In the genomic region with DNA sequence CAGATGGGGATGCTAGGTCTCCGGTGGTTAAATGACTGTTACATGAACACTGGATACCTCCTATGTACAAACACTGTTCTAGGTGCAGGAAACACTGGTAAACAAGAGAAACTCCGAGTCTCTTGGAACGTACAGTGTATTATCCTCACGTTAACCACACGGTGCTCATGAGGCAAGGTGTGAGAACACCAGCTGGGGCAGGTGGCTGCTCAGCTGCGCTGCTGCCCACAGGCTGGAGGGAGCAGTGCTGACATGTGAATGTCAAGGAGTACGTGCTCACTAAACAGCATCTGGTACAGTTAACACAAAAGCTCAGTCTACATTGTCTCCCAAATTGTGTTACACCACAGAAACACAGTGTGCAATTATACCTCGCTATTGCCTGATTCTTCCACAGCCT, we compare ENCODE assay signal across 17 cellular contexts.
DNase-seq lines count a peak whose midpoint lies in the region; ATAC-seq and TF ChIP-seq lines count a peak whose summit lies in the region.
"Had no signal": no experiment of that assay in that cellular context is flagged by ENCODE, and none has a peak within 500 bp of the region (broad histone marks: within the 10 kb centered on the region; RNA-seq: fewer than 3 reads in every experiment).

No MANE protein-coding gene starts in this region.

- TF ChIP-seq EP300 in transverse colon (IDR thresholded peaks at IDR 0.05; ENCODE audit: low read depth) = no peak

- no peak overlapping the region for H3K4me3 ChIP-seq in transverse colon
- H3K4me3 ChIP-seq: gastrocnemius medialis, left lung, ovary, SJCRH30, skin epidermis, upper lobe of left lung had no signal

- H3K36me3 ChIP-seq in transverse colon = no peaks in the 10 kb centered on the region
- H3K36me3 ChIP-seq: gastrocnemius medialis, left lung, ovary, SJCRH30, upper lobe of left lung had no signal

- no peak overlapping the region for H3K27ac ChIP-seq in transverse colon
- H3K27ac ChIP-seq: gastrocnemius medialis, left lung, ovary, SJCRH30, skin epidermis, upper lobe of left lung had no signal

- H3K27me3 ChIP-seq in transverse colon = no peaks in the 10 kb centered on the region
- H3K27me3 ChIP-seq: gastrocnemius medialis, left lung, ovary, SJCRH30, upper lobe of left lung had no signal

- no peak overlapping the region for H3K27ac Mint-ChIP-seq in chondrocyte (ENCODE audit: unreplicated experiment)
- H3K27ac Mint-ChIP-seq: T-helper 2 cell treated with Interferon-gamma antibody and Interleukin-4, amounts not matched to agents 5 μg/mL and 100 μg/mL, for 36 hours had no signal

- in situ Hi-C loops in transverse colon (cut with MboI; ENCODE audit: low pct_ligation_motif_present in 1 of 4, low pct_unique_long_range_greater_than_20kb in 1 of 4, low sequenced_read_pairs in 3 of 4) = no loop called here

- H3K4me1 ChIP-seq in transverse colon = no peaks in the 10 kb centered on the region
- H3K4me1 ChIP-seq: gastrocnemius medialis, left lung, SJCRH30, upper lobe of left lung had no signal

- H3K9me3 Mint-ChIP-seq in chondrocyte (ENCODE audit: low read depth) = no peaks in the 10 kb centered on the region
- H3K9me3 Mint-ChIP-seq: T-helper 2 cell treated with Interferon-gamma antibody and Interleukin-4, amounts not matched to agents 5 μg/mL and 100 μg/mL, for 36 hours had no signal

- H3K27me3 Mint-ChIP-seq in chondrocyte (ENCODE audit: low read depth) = no peaks in the 10 kb centered on the region

- no peaks in the 10 kb centered on the region for H3K9me3 ChIP-seq in transverse colon
- H3K9me3 ChIP-seq: gastrocnemius medialis, left lung, ovary, SJCRH30, upper lobe of left lung had no signal

- peak; percentile 9 for DNase-seq in stimulated activated CD8-positive, alpha-beta memory T cell treated with anti-CD3 and anti-CD28 coated beads, Interleukin-12 subunit alpha, Interleukin-12 subunit beta, amount 100 ng/mL, for 4 hours (ENCODE audit: low read depth)
- no peak for DNase-seq in stimulated activated CD8-positive, alpha-beta memory T cell treated with anti-CD3 and anti-CD28 coated beads, Interleukin-4, amount 100 ng/mL, for 48 hours
- DNase-seq in NCI-H69 (lab: John Stamatoyannopoulos, UW) (peak; percentile 40), chondrocyte (ENCODE audit: low spot score) (peak; percentile 26), transverse colon (peak; percentile 31), head of caudate nucleus (no peak), foreskin melanocyte (no peak)
- DNase-seq: DMS 273 treated with DMSO at 0.1 percent for 48 hours, gastrocnemius medialis, ovary, SJCRH30, upper lobe of left lung had no signal

- no peak overlapping the region for H3K4me3 Mint-ChIP-seq in chondrocyte (ENCODE audit: unreplicated experiment)
- H3K4me3 Mint-ChIP-seq: T-helper 2 cell treated with Interferon-gamma antibody and Interleukin-4, amounts not matched to agents 5 μg/mL and 100 μg/mL, for 36 hours had no signal

- TF ChIP-seq POLR2A in transverse colon (IDR thresholded peaks at IDR 0.05) = no peak

- 18 to 53% methylated on average over 3 to 8 of the region's 8 CpGs for WGBS in transverse colon (ENCODE audit: low coverage in 1 of 2), 2 donors

- intact Hi-C loops in transverse colon (cut with DNase I; ENCODE audit: low total_unique reads) (no loop called here), head of caudate nucleus (cut with DNase I) (no loop called here)

- H3K36me3 Mint-ChIP-seq in chondrocyte (ENCODE audit: low read depth) = peaks cover 4% of the 10 kb centered on the region

- no peak for ATAC-seq in HG02759 (IDR thresholded peaks at IDR 0.05; ENCODE audit: unreplicated experiment)
- ATAC-seq: activated CD4-positive, CD25-positive, alpha-beta regulatory T cell treated with anti-CD3 and anti-CD28 coated beads, Interleukin-2, amount 50 U/mL, for 24 hours; gastrocnemius medialis; left lung had no signal

- H3K4me1 Mint-ChIP-seq in chondrocyte (ENCODE audit: low read depth) = no peaks in the 10 kb centered on the region

- TF ChIP-seq CTCF in chondrocyte (IDR thresholded peaks at IDR 0.05) (no peak), transverse colon (IDR thresholded peaks at IDR 0.05) (no peak)

Comparison
In these comparisons a context has a peak if more than half of its experiments do, and no peak if none do; other contexts are left out.
1. DNase-seq: peak in stimulated activated CD8-positive, alpha-beta memory T cell treated with anti-CD3 and anti-CD28 coated beads, Interleukin-12 subunit alpha, Interleukin-12 subunit beta, amount 100 ng/mL, for 4 hours (single experiment), NCI-H69 (single experiment), chondrocyte (single experiment) and transverse colon (single experiment); none in stimulated activated CD8-positive, alpha-beta memory T cell treated with anti-CD3 and anti-CD28 coated beads, Interleukin-4, amount 100 ng/mL, for 48 hours (single experiment), head of caudate nucleus (0 of 42) and foreskin melanocyte (single experiment).